ENCODE assay signal across 2 cellular contexts in genomic region chr5:136132087-136132486, GRCh38.
TF ChIP-seq lines count a peak whose summit lies in the region.

No MANE protein-coding gene starts in this region.

TF ChIP-seq in HEK293, 187 proteins besides CTCF, POLR2A, EP300 and RAD21 (continued from another document):
- TF ChIP-seq ZNF561 (tag by site-specific recombination; IDR thresholded peaks at IDR 0.05; ENCODE audit: borderline replicate concordance) (no peak), SP2 (tag by site-specific recombination; IDR thresholded peaks at IDR 0.05) (peak; percentile 67), ZBTB8A (tag by site-specific recombination; IDR thresholded peaks at IDR 0.05) (no peak)

TF ChIP-seq in SK-N-SH, 30 proteins besides CTCF, POLR2A, EP300 and RAD21 (continued from another document):
- TF ChIP-seq ZBTB33 (IDR thresholded peaks at IDR 0.05; ENCODE audit: borderline replicate concordance, low read depth) (no peak), IRF3 (IDR thresholded peaks at IDR 0.05; ENCODE audit: low read depth, low read length) (no peak), NFIC (IDR thresholded peaks at IDR 0.05; ENCODE audit: borderline replicate concordance) (no peak), SMC3 (IDR thresholded peaks at IDR 0.05; ENCODE audit: low read depth, low read length) (no peak), REST (IDR thresholded peaks at IDR 0.05; ENCODE audit: low read depth, low read length) (no peak), TEAD4 (IDR thresholded peaks at IDR 0.05; ENCODE audit: borderline replicate concordance, insufficient read depth) (no peak), RXRA (IDR thresholded peaks at IDR 0.05; ENCODE audit: borderline replicate concordance, low read depth) (no peak)
TF ChIP-seq in SK-N-SH: peak in this region for 0.
